Comparison of ENCODE assay signal across 1 cellular context in genomic region chr12:72031066-72031465, GRCh38.
TF ChIP-seq lines count a peak whose summit lies in the region.

No MANE protein-coding gene starts in this region.

TF ChIP-seq in GM23338, 12 proteins besides CTCF, POLR2A, EP300 and RAD21 (continued from another document):
- TF ChIP-seq, protein P1, sequence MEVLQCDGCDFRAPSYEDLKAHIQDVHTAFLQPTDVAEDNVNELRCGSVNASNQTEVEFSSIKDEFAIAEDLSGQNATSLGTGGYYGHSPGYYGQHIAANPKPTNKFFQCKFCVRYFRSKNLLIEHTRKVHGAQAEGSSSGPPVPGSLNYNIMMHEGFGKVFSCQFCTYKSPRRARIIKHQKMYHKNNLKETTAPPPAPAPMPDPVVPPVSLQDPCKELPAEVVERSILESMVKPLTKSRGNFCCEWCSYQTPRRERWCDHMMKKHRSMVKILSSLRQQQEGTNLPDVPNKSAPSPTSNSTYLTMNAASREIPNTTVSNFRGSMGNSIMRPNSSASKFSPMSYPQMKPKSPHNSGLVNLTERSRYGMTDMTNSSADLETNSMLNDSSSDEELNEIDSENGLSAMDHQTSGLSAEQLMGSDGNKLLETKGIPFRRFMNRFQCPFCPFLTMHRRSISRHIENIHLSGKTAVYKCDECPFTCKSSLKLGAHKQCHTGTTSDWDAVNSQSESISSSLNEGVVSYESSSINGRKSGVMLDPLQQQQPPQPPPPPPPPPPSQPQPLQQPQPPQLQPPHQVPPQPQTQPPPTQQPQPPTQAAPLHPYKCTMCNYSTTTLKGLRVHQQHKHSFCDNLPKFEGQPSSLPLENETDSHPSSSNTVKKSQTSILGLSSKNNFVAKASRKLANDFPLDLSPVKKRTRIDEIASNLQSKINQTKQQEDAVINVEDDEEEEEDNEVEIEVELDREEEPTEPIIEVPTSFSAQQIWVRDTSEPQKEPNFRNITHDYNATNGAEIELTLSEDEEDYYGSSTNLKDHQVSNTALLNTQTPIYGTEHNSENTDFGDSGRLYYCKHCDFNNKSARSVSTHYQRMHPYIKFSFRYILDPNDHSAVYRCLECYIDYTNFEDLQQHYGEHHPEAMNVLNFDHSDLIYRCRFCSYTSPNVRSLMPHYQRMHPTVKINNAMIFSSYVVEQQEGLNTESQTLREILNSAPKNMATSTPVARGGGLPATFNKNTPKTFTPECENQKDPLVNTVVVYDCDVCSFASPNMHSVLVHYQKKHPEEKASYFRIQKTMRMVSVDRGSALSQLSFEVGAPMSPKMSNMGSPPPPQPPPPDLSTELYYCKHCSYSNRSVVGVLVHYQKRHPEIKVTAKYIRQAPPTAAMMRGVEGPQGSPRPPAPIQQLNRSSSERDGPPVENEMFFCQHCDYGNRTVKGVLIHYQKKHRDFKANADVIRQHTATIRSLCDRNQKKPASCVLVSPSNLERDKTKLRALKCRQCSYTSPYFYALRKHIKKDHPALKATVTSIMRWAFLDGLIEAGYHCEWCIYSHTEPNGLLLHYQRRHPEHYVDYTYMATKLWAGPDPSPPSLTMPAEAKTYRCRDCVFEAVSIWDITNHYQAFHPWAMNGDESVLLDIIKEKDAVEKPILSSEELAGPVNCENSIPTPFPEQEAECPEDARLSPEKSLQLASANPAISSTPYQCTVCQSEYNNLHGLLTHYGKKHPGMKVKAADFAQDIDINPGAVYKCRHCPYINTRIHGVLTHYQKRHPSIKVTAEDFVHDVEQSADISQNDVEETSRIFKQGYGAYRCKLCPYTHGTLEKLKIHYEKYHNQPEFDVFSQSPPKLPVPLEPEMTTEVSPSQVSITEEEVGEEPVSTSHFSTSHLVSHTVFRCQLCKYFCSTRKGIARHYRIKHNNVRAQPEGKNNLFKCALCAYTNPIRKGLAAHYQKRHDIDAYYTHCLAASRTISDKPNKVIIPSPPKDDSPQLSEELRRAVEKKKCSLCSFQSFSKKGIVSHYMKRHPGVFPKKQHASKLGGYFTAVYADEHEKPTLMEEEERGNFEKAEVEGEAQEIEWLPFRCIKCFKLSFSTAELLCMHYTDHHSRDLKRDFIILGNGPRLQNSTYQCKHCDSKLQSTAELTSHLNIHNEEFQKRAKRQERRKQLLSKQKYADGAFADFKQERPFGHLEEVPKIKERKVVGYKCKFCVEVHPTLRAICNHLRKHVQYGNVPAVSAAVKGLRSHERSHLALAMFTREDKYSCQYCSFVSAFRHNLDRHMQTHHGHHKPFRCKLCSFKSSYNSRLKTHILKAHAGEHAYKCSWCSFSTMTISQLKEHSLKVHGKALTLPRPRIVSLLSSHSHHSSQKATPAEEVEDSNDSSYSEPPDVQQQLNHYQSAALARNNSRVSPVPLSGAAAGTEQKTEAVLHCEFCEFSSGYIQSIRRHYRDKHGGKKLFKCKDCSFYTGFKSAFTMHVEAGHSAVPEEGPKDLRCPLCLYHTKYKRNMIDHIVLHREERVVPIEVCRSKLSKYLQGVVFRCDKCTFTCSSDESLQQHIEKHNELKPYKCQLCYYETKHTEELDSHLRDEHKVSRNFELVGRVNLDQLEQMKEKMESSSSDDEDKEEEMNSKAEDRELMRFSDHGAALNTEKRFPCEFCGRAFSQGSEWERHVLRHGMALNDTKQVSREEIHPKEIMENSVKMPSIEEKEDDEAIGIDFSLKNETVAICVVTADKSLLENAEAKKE (CRISPR knock-in tag; IDR thresholded peaks at IDR 0.05), result no peak
- TF ChIP-seq POLR2AphosphoS5 (IDR thresholded peaks at IDR 0.05; ENCODE audit: low read depth) (no peak), CREB1 (CRISPR knock-in tag; IDR thresholded peaks at IDR 0.05; ENCODE audit: low read depth) (no peak), REST (IDR thresholded peaks at IDR 0.05; ENCODE audit: unreplicated experiment) (no peak), ZNF114 (CRISPR knock-in tag; IDR thresholded peaks at IDR 0.05) (no peak), JUNB (IDR thresholded peaks at IDR 0.05; ENCODE audit: unreplicated experiment) (no peak), ZNF331 (CRISPR knock-in tag; IDR thresholded peaks at IDR 0.05; ENCODE audit: low read depth) (no peak)
TF ChIP-seq in GM23338: peak in this region for 0.
